1 cellular context compared by ENCODE assay signal in the genomic region with DNA sequence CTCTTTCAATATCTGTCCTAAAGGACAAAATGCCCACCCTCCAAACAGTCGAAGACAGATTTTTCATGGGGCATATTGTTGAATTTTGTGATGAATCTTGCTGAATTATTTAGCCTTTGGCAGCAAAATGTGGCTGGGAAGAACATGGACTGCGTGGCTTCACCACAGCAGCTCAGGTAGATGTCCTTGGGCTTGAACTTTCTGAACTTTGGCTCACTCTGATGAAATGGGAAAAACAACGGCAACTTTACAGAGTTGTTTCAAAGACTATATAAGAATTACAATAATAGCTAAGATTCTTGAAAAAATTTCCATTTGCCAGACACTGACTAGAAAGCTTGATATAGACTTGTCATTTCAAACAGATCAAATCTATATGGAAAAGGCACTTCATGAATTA.
TF ChIP-seq lines count a peak whose summit lies in the region.

No MANE protein-coding gene starts in this region.

TF ChIP-seq in GM23338, 12 proteins besides CTCF, POLR2A, EP300 and RAD21:
- no peak for TF ChIP-seq JUNB (IDR thresholded peaks at IDR 0.05; ENCODE audit: unreplicated experiment)
- no peak for TF ChIP-seq NANOG (IDR thresholded peaks at IDR 0.05; ENCODE audit: borderline replicate concordance)
- TF ChIP-seq, protein P1, sequence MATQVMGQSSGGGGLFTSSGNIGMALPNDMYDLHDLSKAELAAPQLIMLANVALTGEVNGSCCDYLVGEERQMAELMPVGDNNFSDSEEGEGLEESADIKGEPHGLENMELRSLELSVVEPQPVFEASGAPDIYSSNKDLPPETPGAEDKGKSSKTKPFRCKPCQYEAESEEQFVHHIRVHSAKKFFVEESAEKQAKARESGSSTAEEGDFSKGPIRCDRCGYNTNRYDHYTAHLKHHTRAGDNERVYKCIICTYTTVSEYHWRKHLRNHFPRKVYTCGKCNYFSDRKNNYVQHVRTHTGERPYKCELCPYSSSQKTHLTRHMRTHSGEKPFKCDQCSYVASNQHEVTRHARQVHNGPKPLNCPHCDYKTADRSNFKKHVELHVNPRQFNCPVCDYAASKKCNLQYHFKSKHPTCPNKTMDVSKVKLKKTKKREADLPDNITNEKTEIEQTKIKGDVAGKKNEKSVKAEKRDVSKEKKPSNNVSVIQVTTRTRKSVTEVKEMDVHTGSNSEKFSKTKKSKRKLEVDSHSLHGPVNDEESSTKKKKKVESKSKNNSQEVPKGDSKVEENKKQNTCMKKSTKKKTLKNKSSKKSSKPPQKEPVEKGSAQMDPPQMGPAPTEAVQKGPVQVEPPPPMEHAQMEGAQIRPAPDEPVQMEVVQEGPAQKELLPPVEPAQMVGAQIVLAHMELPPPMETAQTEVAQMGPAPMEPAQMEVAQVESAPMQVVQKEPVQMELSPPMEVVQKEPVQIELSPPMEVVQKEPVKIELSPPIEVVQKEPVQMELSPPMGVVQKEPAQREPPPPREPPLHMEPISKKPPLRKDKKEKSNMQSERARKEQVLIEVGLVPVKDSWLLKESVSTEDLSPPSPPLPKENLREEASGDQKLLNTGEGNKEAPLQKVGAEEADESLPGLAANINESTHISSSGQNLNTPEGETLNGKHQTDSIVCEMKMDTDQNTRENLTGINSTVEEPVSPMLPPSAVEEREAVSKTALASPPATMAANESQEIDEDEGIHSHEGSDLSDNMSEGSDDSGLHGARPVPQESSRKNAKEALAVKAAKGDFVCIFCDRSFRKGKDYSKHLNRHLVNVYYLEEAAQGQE (IDR thresholded peaks at IDR 0.05; ENCODE audit: unreplicated experiment), result no peak
- TF ChIP-seq ZNF114 (CRISPR knock-in tag; IDR thresholded peaks at IDR 0.05), result no peak
- TF ChIP-seq CREB1 (CRISPR knock-in tag; IDR thresholded peaks at IDR 0.05; ENCODE audit: low read depth), result no peak
- no peak for TF ChIP-seq EZH2phosphoT487 (IDR thresholded peaks at IDR 0.05; ENCODE audit: unreplicated experiment)
TF ChIP-seq in GM23338: peak in this region for 0.
